19 cellular contexts compared by ENCODE assay signal in the genomic region with DNA sequence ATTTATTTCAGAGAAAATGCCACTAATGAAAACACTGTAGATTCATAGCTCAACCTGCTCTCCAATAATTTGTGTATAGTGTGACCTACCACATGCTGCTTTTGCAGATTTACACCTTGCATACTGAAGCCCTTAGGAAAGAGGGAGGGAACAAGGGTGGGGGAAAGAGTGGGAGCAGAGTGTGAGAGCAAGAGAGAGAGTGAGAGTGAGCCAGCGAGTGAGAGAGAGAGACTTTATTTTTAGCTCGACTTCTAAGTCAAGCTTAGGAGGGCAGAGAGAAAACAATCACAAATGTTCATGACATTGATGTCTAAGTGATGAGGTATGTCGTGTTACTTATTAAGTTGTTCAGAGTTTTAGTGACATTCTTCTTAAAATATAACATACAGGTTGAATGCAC.
DNase-seq lines count a peak whose midpoint lies in the region; ATAC-seq and TF ChIP-seq lines count a peak whose summit lies in the region.
"Had no signal": no experiment of that assay in that cellular context is flagged by ENCODE, and none has a peak within 500 bp of the region (broad histone marks: within the 10 kb centered on the region; RNA-seq: fewer than 3 reads in every experiment).

No MANE protein-coding gene starts in this region.

- H3K4me3 ChIP-seq in endodermal cell (ENCODE audit: low read length) (no peak overlapping the region), right cardiac atrium (ENCODE audit: low read length) (no peak overlapping the region)
- H3K4me3 ChIP-seq: SK-N-MC had no signal

- H3K36me3 Mint-ChIP-seq in endodermal cell (ENCODE audit: low read depth) = peaks cover 2% of the 10 kb centered on the region
- H3K36me3 Mint-ChIP-seq: CD8-positive, alpha-beta T cell; IgD-negative memory B cell had no signal

- intact Hi-C loops in Right ventricle myocardium superior (cut with DNase I) (no loop called here), cardiac septum (cut with DNase I) (loop anchor here (5.0 kb wide), 1 partner anchor 55 kb away; no protein-coding TSS in a partner anchor), right cardiac atrium (cut with DNase I) (loop anchor here in 1 of 4 donors (10.0 kb wide), 1 partner anchor 112 kb away; no protein-coding TSS in a partner anchor)

- no peaks in the 10 kb centered on the region for H3K27me3 Mint-ChIP-seq in endodermal cell (ENCODE audit: insufficient read depth)
- H3K27me3 Mint-ChIP-seq: IgD-negative memory B cell had no signal

- H3K27me3 ChIP-seq in endodermal cell (ENCODE audit: control insufficient read depth, insufficient read depth, low read length, poor library complexity, severe bottlenecking) (no peaks in the 10 kb centered on the region), right cardiac atrium (ENCODE audit: control insufficient read depth, insufficient read depth) (no peaks in the 10 kb centered on the region)

- no peak overlapping the region for H3K4me3 Mint-ChIP-seq in endodermal cell
- H3K4me3 Mint-ChIP-seq: CD8-positive, alpha-beta T cell; IgD-negative memory B cell had no signal

- 30 to 50% methylated on average over 2 to 3 of the region's 3 CpGs for WGBS in endodermal cell (ENCODE audit: insufficient coverage in 1 of 2, insufficient read length in 1 of 2), 2 experiments
- WGBS in right cardiac atrium = 22% methylated on average over 3 of the region's 3 CpGs

- peaks cover 3% of the 10 kb centered on the region for H3K4me1 Mint-ChIP-seq in endodermal cell
- H3K4me1 Mint-ChIP-seq: IgD-negative memory B cell had no signal

- H3K27ac Mint-ChIP-seq in endodermal cell = no peak overlapping the region
- H3K27ac Mint-ChIP-seq: CD8-positive, alpha-beta T cell; IgD-negative memory B cell had no signal

- no peak for TF ChIP-seq CTCF in endodermal cell (conservative IDR thresholded peaks at IDR 0.05)

- H3K36me3 ChIP-seq in endodermal cell (ENCODE audit: control insufficient read depth, insufficient read depth, low read length) = no peaks in the 10 kb centered on the region

- H3K9ac ChIP-seq in endodermal cell (ENCODE audit: extremely low read depth, low read length, poor library complexity, severe bottlenecking) = no peak overlapping the region

- no peaks in the 10 kb centered on the region for H3K9me3 ChIP-seq in endodermal cell (ENCODE audit: control insufficient read depth, low read length)
- no peaks in the 10 kb centered on the region for H3K9me3 ChIP-seq in right cardiac atrium (ENCODE audit: control insufficient read depth, low read length)

- peak; percentile 92 for ATAC-seq in Right ventricle myocardium superior (ENCODE audit: poor library complexity)
- peak; percentile 76 to 87 for ATAC-seq in right cardiac atrium
- ATAC-seq in stimulated activated naive CD8-positive, alpha-beta T cell treated with anti-CD3 and anti-CD28 coated beads, Interleukin-15, Interleukin-2, amounts not matched to agents 100 U/mL and 50 U/mL, for 24 hours = no peak
- ATAC-seq: CD8-positive, alpha-beta T cell had no signal

- H3K9me3 Mint-ChIP-seq in endodermal cell = peaks cover 12% of the 10 kb centered on the region

- DNase-seq in Right ventricle myocardium superior (no peak), cardiac septum (ENCODE audit: low spot score) (no peak), endodermal cell (peak; percentile 51), right cardiac atrium (no peak), putamen (ENCODE audit: low spot score) (peak; percentile 3), NCI-H2107 (lab: John Stamatoyannopoulos, UW) (no peak)
- DNase-seq in stimulated activated naive CD8-positive, alpha-beta T cell treated with anti-CD3 and anti-CD28 coated beads, Interleukin-15, Interleukin-2, amounts not matched to agents 100 U/mL and 50 U/mL, for 24 hours = no peak
- no peak for DNase-seq in activated CD4-positive, CD25-positive, alpha-beta regulatory T cell (lab: John Stamatoyannopoulos, UW)
- DNase-seq: AML-193; C1 segment of cervical spinal cord; CD8-positive, alpha-beta T cell; MV-4-11; NCI-H1694 treated with DMSO at 0.1 percent for 48 hours; NCI-H2081 treated with DMSO at 0.1 percent for 48 hours; NCI-H510A; OCI-M1; SHP77 had no signal

- H3K27ac ChIP-seq in endodermal cell (ENCODE audit: low read depth, low read length) (no peak overlapping the region), right cardiac atrium (ENCODE audit: low read length) (peak overlapping the region; percentile 23)
- H3K27ac ChIP-seq: SK-N-MC had no signal

- H3K4me1 ChIP-seq in endodermal cell (ENCODE audit: control insufficient read depth, insufficient read depth, low read length) (no peaks in the 10 kb centered on the region), right cardiac atrium (ENCODE audit: control insufficient read depth, insufficient read depth, low read length) (no peaks in the 10 kb centered on the region)

Comparison
In these comparisons a context has a peak if more than half of its experiments do, and no peak if none do; other contexts are left out.
1. DNase-seq: peak in endodermal cell (single experiment) and putamen (single experiment); none in Right ventricle myocardium superior (single experiment), cardiac septum (single experiment), right cardiac atrium (0 of 3), stimulated activated naive CD8-positive, alpha-beta T cell treated with anti-CD3 and anti-CD28 coated beads, Interleukin-15, Interleukin-2, amounts not matched to agents 100 U/mL and 50 U/mL, for 24 hours (single experiment), NCI-H2107 (single experiment) and activated CD4-positive, CD25-positive, alpha-beta regulatory T cell (0 of 4).